In genomic region chr17:32783602-32784001, GRCh38 we compare ENCODE assay signal across 8 cellular contexts.
DNase-seq lines count a peak whose midpoint lies in the region; ATAC-seq, FAIRE-seq and TF ChIP-seq lines count a peak whose summit lies in the region.

No MANE protein-coding gene starts in this region.

- no peaks in the 10 kb centered on the region for H3K27me3 ChIP-seq in BJ (ENCODE audit: control insufficient read depth, insufficient read depth, low read length)
- H3K27me3 ChIP-seq in GM23338 (ENCODE audit: insufficient read depth): no peaks in the 10 kb centered on the region
- H3K27me3 ChIP-seq in astrocyte (ENCODE audit: insufficient read depth, low read length): no peaks in the 10 kb centered on the region
- no peaks in the 10 kb centered on the region for H3K27me3 ChIP-seq in hepatocyte

- H2AFZ ChIP-seq in GM23338 (no peak overlapping the region), astrocyte (ENCODE audit: low read depth, low read length) (no peak overlapping the region), hepatocyte (no peak overlapping the region)

- no peak overlapping the region for H3K4me2 ChIP-seq in GM23338
- H3K4me2 ChIP-seq in astrocyte (ENCODE audit: low read length): no peak overlapping the region
- no peak overlapping the region for H3K4me2 ChIP-seq in hepatocyte

- peaks cover 7% of the 10 kb centered on the region; the same call in 2 of the 3 replicates for H3K4me1 Mint-ChIP-seq in GM23338
- peaks cover 4% of the 10 kb centered on the region for H3K4me1 Mint-ChIP-seq in astrocyte (ENCODE audit: low read depth, unreplicated experiment)
- no peaks in the 10 kb centered on the region for H3K4me1 Mint-ChIP-seq in stimulated activated effector memory CD8-positive, alpha-beta T cell treated with anti-CD3 and anti-CD28 coated beads, Interleukin-12 subunit alpha, Interleukin-12 subunit beta, amount 100 ng/mL, for 72 hours

- no peaks in the 10 kb centered on the region for H3K9me3 ChIP-seq in astrocyte (ENCODE audit: insufficient read depth, low read depth, low read length)
- peaks cover 1% of the 10 kb centered on the region for H3K9me3 ChIP-seq in hepatocyte (ENCODE audit: low read depth)

- FAIRE-seq in astrocyte (lab: Jason Lieb, UNC): peak; percentile 76

- no peaks in the 10 kb centered on the region for H3K79me2 ChIP-seq in GM23338 (replicated peaks; ENCODE audit: insufficient read depth)
- H3K79me2 ChIP-seq in astrocyte (ENCODE audit: insufficient read depth, low read length): no peaks in the 10 kb centered on the region
- H3K79me2 ChIP-seq in hepatocyte: no peaks in the 10 kb centered on the region

- H3K36me3 Mint-ChIP-seq in GM23338 (ENCODE audit: low read depth) (no peaks in the 10 kb centered on the region), astrocyte (ENCODE audit: low read depth, unreplicated experiment) (no peaks in the 10 kb centered on the region)
- H3K36me3 Mint-ChIP-seq in stimulated activated effector memory CD8-positive, alpha-beta T cell treated with anti-CD3 and anti-CD28 coated beads, Interleukin-12 subunit alpha, Interleukin-12 subunit beta, amount 100 ng/mL, for 72 hours: no peaks in the 10 kb centered on the region

- POLR2A ChIA-PET in BJ (lab: Charles Lee): interaction anchor here (0.6 kb wide), 1 partner anchor 97 kb away, joined by 3 read pairs; no protein-coding TSS in a partner anchor

- H3K27ac ChIP-seq in GM23338 (ENCODE audit: low read depth): no peak overlapping the region
- no peak overlapping the region for H3K27ac ChIP-seq in astrocyte (ENCODE audit: low read depth, low read length)
- H3K27ac ChIP-seq in hepatocyte: peak overlapping the region; percentile 3

- no peaks in the 10 kb centered on the region for H3K4me1 ChIP-seq in GM23338 (ENCODE audit: insufficient read depth)
- H3K4me1 ChIP-seq in astrocyte (ENCODE audit: insufficient read depth, low read length): no peaks in the 10 kb centered on the region
- no peaks in the 10 kb centered on the region for H3K4me1 ChIP-seq in hepatocyte (ENCODE audit: insufficient read depth)

- H3K9me2 ChIP-seq in GM23338 (ENCODE audit: insufficient read depth) (no peaks in the 10 kb centered on the region), hepatocyte (replicated peaks; ENCODE audit: insufficient read depth) (no peaks in the 10 kb centered on the region)

- H3K27ac Mint-ChIP-seq in GM23338 (no peak overlapping the region), astrocyte (ENCODE audit: unreplicated experiment) (no peak overlapping the region)
- H3K27ac Mint-ChIP-seq in stimulated activated effector memory CD8-positive, alpha-beta T cell treated with anti-CD3 and anti-CD28 coated beads, Interleukin-12 subunit alpha, Interleukin-12 subunit beta, amount 100 ng/mL, for 72 hours: no peak overlapping the region

- H4K20me1 ChIP-seq in GM23338 (replicated peaks; ENCODE audit: insufficient read depth): no peaks in the 10 kb centered on the region
- no peaks in the 10 kb centered on the region for H4K20me1 ChIP-seq in astrocyte (ENCODE audit: insufficient read depth, low read length)
- no peaks in the 10 kb centered on the region for H4K20me1 ChIP-seq in hepatocyte (ENCODE audit: insufficient read depth, poor library complexity, severe bottlenecking)

- no peak for DNase-seq in BJ (ENCODE audit: low read depth)
- peak; percentile 84 for DNase-seq in GM23338 (ENCODE audit: low spot score)
- peak; percentile 68 for DNase-seq in NCI-H345 treated with DMSO at 0.1 percent for 48 hours (lab: John Stamatoyannopoulos, UW; ENCODE audit: unreplicated experiment)
- DNase-seq in astrocyte (ENCODE audit: low read depth): peak; percentile 42
- peak; percentile 78 for DNase-seq in hepatocyte (ENCODE audit: low spot score)
- DNase-seq in stimulated activated effector memory CD8-positive, alpha-beta T cell treated with anti-CD3 and anti-CD28 coated beads, Interleukin-12 subunit alpha, Interleukin-12 subunit beta, amount 100 ng/mL, for 72 hours (ENCODE audit: low spot score in 2 of 2): no peak
- DNase-seq in stimulated activated CD4-positive, alpha-beta T cell treated with anti-CD3 and anti-CD28 coated beads, Interleukin-12 subunit alpha, Interleukin-12 subunit beta, amount 100 ng/mL, for 4 hours: no peak
- no peak for DNase-seq in COLO668 (lab: John Stamatoyannopoulos, UW; ENCODE audit: unreplicated experiment)

- H3K9me3 Mint-ChIP-seq in GM23338: no peaks in the 10 kb centered on the region
- no peaks in the 10 kb centered on the region for H3K9me3 Mint-ChIP-seq in astrocyte (ENCODE audit: unreplicated experiment)
- no peaks in the 10 kb centered on the region for H3K9me3 Mint-ChIP-seq in stimulated activated effector memory CD8-positive, alpha-beta T cell treated with anti-CD3 and anti-CD28 coated beads, Interleukin-12 subunit alpha, Interleukin-12 subunit beta, amount 100 ng/mL, for 72 hours

- peak; percentile 66 for ATAC-seq in GM23338
- peak; percentile 46 for ATAC-seq in stimulated activated effector memory CD8-positive, alpha-beta T cell treated with anti-CD3 and anti-CD28 coated beads, Interleukin-12 subunit alpha, Interleukin-12 subunit beta, amount 100 ng/mL, for 72 hours

- 29% methylated on average over 3 of the region's 3 CpGs for WGBS in hepatocyte (ENCODE audit: low lambda C conversion rate, missing lambda C conversion rate)

- CTCF ChIA-PET in BJ (lab: Yijun Ruan, JAX): interaction anchor here (0.7 to 8.1 kb wide), 23 partner anchors 9 to 300 kb away, joined by 3 to 133 read pairs (median 4); partner anchors contain the start of gene MYO1D

- H3K27me3 Mint-ChIP-seq in GM23338 (ENCODE audit: insufficient read depth, low read depth, poor library complexity) (peaks cover 1% of the 10 kb centered on the region), astrocyte (ENCODE audit: low read depth, unreplicated experiment) (no peaks in the 10 kb centered on the region)

- H3K36me3 ChIP-seq in BJ (ENCODE audit: control insufficient read depth, insufficient read depth, low read length) (no peaks in the 10 kb centered on the region), GM23338 (ENCODE audit: insufficient read depth) (no peaks in the 10 kb centered on the region), astrocyte (ENCODE audit: insufficient read depth, low read length) (no peaks in the 10 kb centered on the region), hepatocyte (replicated peaks; ENCODE audit: insufficient read depth, low read depth) (no peaks in the 10 kb centered on the region)

- TF ChIP-seq CTCF in BJ (IDR thresholded peaks at IDR 0.05; ENCODE audit: insufficient read depth, low read depth, low read length) (peak; percentile 54), GM23338 (conservative IDR thresholded peaks at IDR 0.05; ENCODE audit: low read depth in 2 of 2) (peak; percentile 71 to 92), astrocyte (IDR thresholded peaks at IDR 0.05; ENCODE audit: insufficient read depth, low read depth, low read length) (peak; percentile 71), hepatocyte (IDR thresholded peaks at IDR 0.05; ENCODE audit: poor library complexity) (peak; percentile 81)

- no peak overlapping the region for H3K4me3 Mint-ChIP-seq in GM23338
- no peak overlapping the region for H3K4me3 Mint-ChIP-seq in astrocyte (ENCODE audit: unreplicated experiment)
- no peak overlapping the region for H3K4me3 Mint-ChIP-seq in stimulated activated effector memory CD8-positive, alpha-beta T cell treated with anti-CD3 and anti-CD28 coated beads, Interleukin-12 subunit alpha, Interleukin-12 subunit beta, amount 100 ng/mL, for 72 hours

- H3K9ac ChIP-seq in astrocyte (ENCODE audit: low read length): no peak overlapping the region

- no peak overlapping the region for H3K4me3 ChIP-seq in BJ (ENCODE audit: low read depth, low read length)
- no peak overlapping the region for H3K4me3 ChIP-seq in GM23338
- H3K4me3 ChIP-seq in astrocyte (ENCODE audit: insufficient read depth, low read depth, low read length): no peak overlapping the region
- no peak overlapping the region for H3K4me3 ChIP-seq in hepatocyte

- H3F3A ChIP-seq in GM23338 (replicated peaks; ENCODE audit: low read depth): no peaks in the 10 kb centered on the region

TF ChIP-seq in GM23338, 12 proteins besides CTCF, POLR2A, EP300 and RAD21 (continues in another document):
- no peak for TF ChIP-seq STAT1 (IDR thresholded peaks at IDR 0.05; ENCODE audit: unreplicated experiment)
- TF ChIP-seq NANOG (IDR thresholded peaks at IDR 0.05; ENCODE audit: borderline replicate concordance): no peak

Comparison
In these comparisons a context has a peak if more than half of its experiments do, and no peak if none do; other contexts are left out.
1. DNase-seq: peak in GM23338 (single experiment), NCI-H345 treated with DMSO at 0.1 percent for 48 hours (single experiment), astrocyte (single experiment) and hepatocyte (single experiment); none in BJ (single experiment), stimulated activated effector memory CD8-positive, alpha-beta T cell treated with anti-CD3 and anti-CD28 coated beads, Interleukin-12 subunit alpha, Interleukin-12 subunit beta, amount 100 ng/mL, for 72 hours (0 of 2), stimulated activated CD4-positive, alpha-beta T cell treated with anti-CD3 and anti-CD28 coated beads, Interleukin-12 subunit alpha, Interleukin-12 subunit beta, amount 100 ng/mL, for 4 hours (single experiment) and COLO668 (single experiment).
2. Peak in every context shown above with its lines, with median percentiles within 50 percentile points of each other: CTCF ChIP-seq.